ENCODE assay signal across 9 cellular contexts in the genomic region with DNA sequence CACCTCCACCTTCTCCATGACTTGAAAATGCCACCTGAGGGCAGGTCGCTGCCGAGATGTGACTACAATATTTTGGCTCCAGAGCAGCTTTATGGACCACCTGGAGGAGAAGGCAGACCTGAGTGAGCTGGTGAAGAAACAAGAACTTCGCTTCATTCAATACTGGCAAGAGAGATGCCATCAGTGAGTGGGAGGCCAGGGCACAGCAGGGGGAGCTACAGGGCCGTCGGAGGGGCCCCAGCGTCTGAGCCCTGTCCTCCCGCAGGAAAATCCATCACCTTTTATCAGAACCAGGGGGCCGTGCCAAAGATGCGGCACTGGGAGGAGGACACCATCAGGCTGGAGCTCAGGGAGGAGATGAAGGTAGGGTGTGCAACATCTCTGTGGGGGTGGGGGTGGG. TPM values are rescaled to one million over a fixed set of nuclear protein-coding genes. Genes with fewer than 3 reads are reported as not detected.
"Had no signal": no experiment of that assay in that cellular context is flagged by ENCODE, and none has a peak within 500 bp of the region (broad histone marks: within the 10 kb centered on the region; RNA-seq: fewer than 3 reads in every experiment).

No MANE protein-coding gene starts in this region.

RNA-seq across cellular contexts. Expression of a gene that starts 9.7 kb away (rescaled TPM):
- total RNA-seq: HT-29, M059J, PC-3 had no signal

RNA-seq across cellular contexts. Expression of a gene that starts 30.3 kb away (rescaled TPM):
- total RNA-seq: HT-29, IMR-90, M059J, OCI-LY7, PC-3, Peyer's patch, Right ventricle myocardium inferior, RPMI7951, SJCRH30 had no signal
- polyA plus RNA-seq: IMR-90 had no signal
